In the genomic region with DNA sequence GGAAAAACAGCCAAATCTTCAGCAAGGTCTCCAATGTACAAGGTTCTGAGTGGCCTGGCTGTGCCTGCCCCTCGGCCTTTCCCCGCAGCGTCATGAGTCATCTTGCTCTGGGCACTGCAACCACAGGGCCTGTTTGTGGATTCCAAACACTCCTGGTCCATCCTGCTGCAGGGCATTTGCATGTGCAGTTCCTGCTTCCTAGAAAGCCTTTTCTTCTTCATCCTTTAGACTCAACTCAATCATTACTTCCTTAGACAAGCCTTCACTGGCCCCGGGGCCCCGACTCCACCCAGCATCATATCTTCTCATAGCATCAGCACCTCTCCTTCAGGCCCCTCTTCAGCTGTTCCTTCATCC, we compare ENCODE assay signal across 1 cellular context.
A peak's percentile ranks its signal among the peaks of the same experiment; 100 is the strongest.
TF ChIP-seq lines count a peak whose summit lies in the region.

No MANE protein-coding gene starts in this region.

TF ChIP-seq in HepG2, 621 proteins besides CTCF, POLR2A, EP300 and RAD21 (continued from another document and continues in another):
- TF ChIP-seq ZNF280B (CRISPR knock-in tag; IDR thresholded peaks at IDR 0.05; ENCODE audit: borderline replicate concordance) (no peak), THYN1 (CRISPR knock-in tag; IDR thresholded peaks at IDR 0.05; ENCODE audit: borderline replicate concordance, low read depth) (no peak), HINFP (CRISPR knock-in tag; IDR thresholded peaks at IDR 0.05; ENCODE audit: low read depth) (no peak), BRD4 (CRISPR knock-in tag; IDR thresholded peaks at IDR 0.05) (no peak), ZNF883 (CRISPR knock-in tag; IDR thresholded peaks at IDR 0.05; ENCODE audit: not compliant biosample characterization) (no peak), SALL1 (CRISPR knock-in tag; IDR thresholded peaks at IDR 0.05) (0 out of 2 replicates have a peak, but pooled peaks have one; percentile 39), SNAI1 (CRISPR knock-in tag; IDR thresholded peaks at IDR 0.05; ENCODE audit: borderline replicate concordance) (no peak), FOXK1 (CRISPR knock-in tag; IDR thresholded peaks at IDR 0.05; ENCODE audit: borderline replicate concordance, low read depth) (peak; percentile 46; the same call in 1 of the 2 replicates), SP4 (CRISPR knock-in tag; IDR thresholded peaks at IDR 0.05) (no peak), HOMEZ (CRISPR knock-in tag; IDR thresholded peaks at IDR 0.05; ENCODE audit: low read depth) (peak; percentile 73; the same call in 1 of the 2 replicates), CREM (IDR thresholded peaks at IDR 0.05) (no peak), CREM (CRISPR knock-in tag; IDR thresholded peaks at IDR 0.05) (no peak), AFF4 (CRISPR knock-in tag; IDR thresholded peaks at IDR 0.05) (peak; percentile 21; the same call in 1 of the 2 replicates), ZBTB3 (CRISPR knock-in tag; IDR thresholded peaks at IDR 0.05; ENCODE audit: borderline replicate concordance, low read depth) (no peak), ZNF556 (CRISPR knock-in tag; IDR thresholded peaks at IDR 0.05; ENCODE audit: borderline replicate concordance) (no peak), USF2 (IDR thresholded peaks at IDR 0.05; ENCODE audit: low read depth, low read length) (no peak), USF2 (CRISPR knock-in tag; IDR thresholded peaks at IDR 0.05; ENCODE audit: borderline replicate concordance) (no peak), SETDB1 (CRISPR knock-in tag; IDR thresholded peaks at IDR 0.05; ENCODE audit: borderline replicate concordance) (no peak), TCF7L2 (IDR thresholded peaks at IDR 0.05; ENCODE audit: low read depth, low read length) (no peak), ZNF180 (CRISPR knock-in tag; IDR thresholded peaks at IDR 0.05; ENCODE audit: borderline replicate concordance, low read depth) (no peak), ZNF83 (CRISPR knock-in tag; IDR thresholded peaks at IDR 0.05; ENCODE audit: borderline replicate concordance) (no peak), POLR2AphosphoS5 (IDR thresholded peaks at IDR 0.05; ENCODE audit: low read depth, low read length) (no peak), RFX5 (IDR thresholded peaks at IDR 0.05; ENCODE audit: low read depth, low read length) (no peak), ZBTB1 (CRISPR knock-in tag; IDR thresholded peaks at IDR 0.05; ENCODE audit: borderline replicate concordance) (no peak; the same call in 1 of the 2 replicates), GATA4 (IDR thresholded peaks at IDR 0.05; ENCODE audit: borderline replicate concordance, low read depth) (no peak; the same call in 1 of the 2 replicates), POLR2G (IDR thresholded peaks at IDR 0.05; ENCODE audit: low read depth, low read length) (no peak), HMG20B (CRISPR knock-in tag; conservative IDR thresholded peaks at IDR 0.05) (no peak), ATF5 (CRISPR knock-in tag; IDR thresholded peaks at IDR 0.05; ENCODE audit: low read depth) (no peak), POLR2AphosphoS2 (IDR thresholded peaks at IDR 0.05; ENCODE audit: low read depth, low read length) (no peak), ZNF768 (CRISPR knock-in tag; IDR thresholded peaks at IDR 0.05) (peak; percentile 69), CCDC6 (CRISPR knock-in tag; IDR thresholded peaks at IDR 0.05) (no peak), ZNF441 (CRISPR knock-in tag; IDR thresholded peaks at IDR 0.05; ENCODE audit: borderline replicate concordance) (no peak), ZNF644 (CRISPR knock-in tag; IDR thresholded peaks at IDR 0.05; ENCODE audit: low read depth) (peak; percentile 75; the same call in 1 of the 2 replicates), ZNF790 (CRISPR knock-in tag; IDR thresholded peaks at IDR 0.05; ENCODE audit: borderline replicate concordance) (no peak)
- TF ChIP-seq, protein P1, sequence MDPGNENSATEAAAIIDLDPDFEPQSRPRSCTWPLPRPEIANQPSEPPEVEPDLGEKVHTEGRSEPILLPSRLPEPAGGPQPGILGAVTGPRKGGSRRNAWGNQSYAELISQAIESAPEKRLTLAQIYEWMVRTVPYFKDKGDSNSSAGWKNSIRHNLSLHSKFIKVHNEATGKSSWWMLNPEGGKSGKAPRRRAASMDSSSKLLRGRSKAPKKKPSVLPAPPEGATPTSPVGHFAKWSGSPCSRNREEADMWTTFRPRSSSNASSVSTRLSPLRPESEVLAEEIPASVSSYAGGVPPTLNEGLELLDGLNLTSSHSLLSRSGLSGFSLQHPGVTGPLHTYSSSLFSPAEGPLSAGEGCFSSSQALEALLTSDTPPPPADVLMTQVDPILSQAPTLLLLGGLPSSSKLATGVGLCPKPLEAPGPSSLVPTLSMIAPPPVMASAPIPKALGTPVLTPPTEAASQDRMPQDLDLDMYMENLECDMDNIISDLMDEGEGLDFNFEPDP (CRISPR knock-in tag; conservative IDR thresholded peaks at IDR 0.05) = no peak
- TF ChIP-seq, protein P2, sequence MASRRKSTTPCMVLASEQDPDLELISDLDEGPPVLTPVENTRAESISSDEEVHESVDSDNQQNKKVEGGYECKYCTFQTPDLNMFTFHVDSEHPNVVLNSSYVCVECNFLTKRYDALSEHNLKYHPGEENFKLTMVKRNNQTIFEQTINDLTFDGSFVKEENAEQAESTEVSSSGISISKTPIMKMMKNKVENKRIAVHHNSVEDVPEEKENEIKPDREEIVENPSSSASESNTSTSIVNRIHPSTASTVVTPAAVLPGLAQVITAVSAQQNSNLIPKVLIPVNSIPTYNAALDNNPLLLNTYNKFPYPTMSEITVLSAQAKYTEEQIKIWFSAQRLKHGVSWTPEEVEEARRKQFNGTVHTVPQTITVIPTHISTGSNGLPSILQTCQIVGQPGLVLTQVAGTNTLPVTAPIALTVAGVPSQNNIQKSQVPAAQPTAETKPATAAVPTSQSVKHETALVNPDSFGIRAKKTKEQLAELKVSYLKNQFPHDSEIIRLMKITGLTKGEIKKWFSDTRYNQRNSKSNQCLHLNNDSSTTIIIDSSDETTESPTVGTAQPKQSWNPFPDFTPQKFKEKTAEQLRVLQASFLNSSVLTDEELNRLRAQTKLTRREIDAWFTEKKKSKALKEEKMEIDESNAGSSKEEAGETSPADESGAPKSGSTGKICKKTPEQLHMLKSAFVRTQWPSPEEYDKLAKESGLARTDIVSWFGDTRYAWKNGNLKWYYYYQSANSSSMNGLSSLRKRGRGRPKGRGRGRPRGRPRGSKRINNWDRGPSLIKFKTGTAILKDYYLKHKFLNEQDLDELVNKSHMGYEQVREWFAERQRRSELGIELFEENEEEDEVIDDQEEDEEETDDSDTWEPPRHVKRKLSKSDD (CRISPR knock-in tag; IDR thresholded peaks at IDR 0.05; ENCODE audit: low read depth) = no peak
- TF ChIP-seq, protein P3, sequence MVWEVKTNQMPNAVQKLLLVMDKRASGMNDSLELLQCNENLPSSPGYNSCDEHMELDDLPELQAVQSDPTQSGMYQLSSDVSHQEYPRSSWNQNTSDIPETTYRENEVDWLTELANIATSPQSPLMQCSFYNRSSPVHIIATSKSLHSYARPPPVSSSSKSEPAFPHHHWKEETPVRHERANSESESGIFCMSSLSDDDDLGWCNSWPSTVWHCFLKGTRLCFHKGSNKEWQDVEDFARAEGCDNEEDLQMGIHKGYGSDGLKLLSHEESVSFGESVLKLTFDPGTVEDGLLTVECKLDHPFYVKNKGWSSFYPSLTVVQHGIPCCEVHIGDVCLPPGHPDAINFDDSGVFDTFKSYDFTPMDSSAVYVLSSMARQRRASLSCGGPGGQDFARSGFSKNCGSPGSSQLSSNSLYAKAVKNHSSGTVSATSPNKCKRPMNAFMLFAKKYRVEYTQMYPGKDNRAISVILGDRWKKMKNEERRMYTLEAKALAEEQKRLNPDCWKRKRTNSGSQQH (CRISPR knock-in tag; IDR thresholded peaks at IDR 0.05; ENCODE audit: low read depth) = peak; percentile 76; the same call in 1 of the 2 replicates
